In genomic region chr2:70104231-70105111, GRCh38 we compare ENCODE assay signal across 1 cellular context.
A peak's percentile ranks its signal among the peaks of the same experiment; 100 is the strongest.
TF ChIP-seq lines count a peak whose summit lies in the region.

No MANE protein-coding gene starts in this region.

TF ChIP-seq in HCT116, 20 proteins besides CTCF, POLR2A, EP300 and RAD21 (continued from another document):
- no peak for TF ChIP-seq ZBTB33 (IDR thresholded peaks at IDR 0.05; ENCODE audit: extremely low read depth, insufficient replicate concordance, low read length)
- peak; percentile 50 for TF ChIP-seq YY1 (IDR thresholded peaks at IDR 0.05; ENCODE audit: extremely low read depth, insufficient replicate concordance, low read depth, low read length)
- peak; percentile 82 for TF ChIP-seq SRF (IDR thresholded peaks at IDR 0.05; ENCODE audit: low read depth)
- no peak for TF ChIP-seq EGR1 (IDR thresholded peaks at IDR 0.05; ENCODE audit: low read depth)
- no peak for TF ChIP-seq ZNF274 (IDR thresholded peaks at IDR 0.05; ENCODE audit: low read depth, low read length)
